In genomic region chr4:7939377-7940108, GRCh38 we compare ENCODE assay signal across 8 cellular contexts. TPM values are rescaled to one million over a fixed set of nuclear protein-coding genes. Genes with fewer than 3 reads are reported as not detected.
DNase-seq lines count a peak whose midpoint lies in the region; ATAC-seq and TF ChIP-seq lines count a peak whose summit lies in the region.

Gene AFAP1, minus strand, starts transcription at chr4:7939861. Its CDS starts 67,783 bp downstream, at chr4:7872078.

- H3K36me3 Mint-ChIP-seq in T-helper 2 cell treated with Interferon-gamma antibody and Interleukin-4, amounts not matched to agents 5 μg/mL and 100 μg/mL, for 36 hours (ENCODE audit: low read depth): peaks cover 2% of the 10 kb centered on the region

- H3K9me3 ChIP-seq in thyroid gland: no peaks in the 10 kb centered on the region

- H3K4me1 ChIP-seq in thyroid gland: peaks cover 13 to 42% of the 10 kb centered on the region in 2 donors

- 0 to 4% methylated on average over 1 to 4 of the region's 96 CpGs for WGBS in thyroid gland, 2 donors

- H3K4me1 Mint-ChIP-seq in T-helper 2 cell treated with Interferon-gamma antibody and Interleukin-4, amounts not matched to agents 5 μg/mL and 100 μg/mL, for 36 hours (ENCODE audit: low read depth): peaks cover 11% of the 10 kb centered on the region

- H3K4me3 ChIP-seq in thyroid gland (replicated peaks in 1 of 3): peak within 1 kb of the TSS; percentile 63 to 86 (median 72)

- DNase-seq in DMS 273 treated with DMSO at 0.1 percent for 48 hours (lab: John Stamatoyannopoulos, UW) (peak; percentile 43), NAMALWA (ENCODE audit: low spot score) (peak; percentile 67), amniotic stem cell (lab: John Stamatoyannopoulos, UW) (peak; percentile 70), left cardiac atrium (peak; percentile 92), posterior cingulate gyrus (peak; percentile 78 to 98 (median 88)), thyroid gland (peak; percentile 88 to 89)
- peak; percentile 87 for DNase-seq in T-helper 2 cell treated with Interferon-gamma antibody and Interleukin-4, amounts not matched to agents 5 μg/mL and 100 μg/mL, for 36 hours (ENCODE audit: low spot score)

- peak in 1 of 2 donors; percentile 91 for TF ChIP-seq POLR2A in thyroid gland (IDR thresholded peaks at IDR 0.05)

- no peak for TF ChIP-seq CTCF in thyroid gland (IDR thresholded peaks at IDR 0.05)

- H3K27me3 ChIP-seq in thyroid gland: no peaks in the 10 kb centered on the region

- no peaks in the 10 kb centered on the region for H3K9me3 Mint-ChIP-seq in T-helper 2 cell treated with Interferon-gamma antibody and Interleukin-4, amounts not matched to agents 5 μg/mL and 100 μg/mL, for 36 hours

- ATAC-seq in GM21825 (IDR thresholded peaks at IDR 0.05; ENCODE audit: unreplicated experiment) (peak; percentile 91), left cardiac atrium (peak; percentile 94 to 96)

- intact Hi-C loops in left cardiac atrium (cut with DNase I) (loop anchor here (5.0 to 10.0 kb wide), 3 partner anchors 65 to 132 kb away; no protein-coding TSS in a partner anchor), posterior cingulate gyrus (cut with DNase I) (no loop called here), thyroid gland (cut with DNase I) (no loop called here)

- H3K4me3 Mint-ChIP-seq in T-helper 2 cell treated with Interferon-gamma antibody and Interleukin-4, amounts not matched to agents 5 μg/mL and 100 μg/mL, for 36 hours: peak within 1 kb of the TSS; percentile 64

- H3K27me3 Mint-ChIP-seq in T-helper 2 cell treated with Interferon-gamma antibody and Interleukin-4, amounts not matched to agents 5 μg/mL and 100 μg/mL, for 36 hours (ENCODE audit: low read depth): peaks cover 22% of the 10 kb centered on the region

- no peak within 1 kb of the TSS for H3K27ac Mint-ChIP-seq in T-helper 2 cell treated with Interferon-gamma antibody and Interleukin-4, amounts not matched to agents 5 μg/mL and 100 μg/mL, for 36 hours

- H3K36me3 ChIP-seq in thyroid gland: peaks cover 0 to 3% of the 10 kb centered on the region in 2 donors

- peak within 1 kb of the TSS; percentile 83 to 96 (median 87) for H3K27ac ChIP-seq in thyroid gland

RNA-seq across cellular contexts. Expression of gene AFAP1, which starts in this region (rescaled TPM):
- total RNA-seq in left cardiac atrium (10 to 100 TPM; 19.6 to 33.3 TPM), thyroid gland (10 to 100 TPM; 12.3 to 33.3 (median 26.2) TPM)

Comparison
In these comparisons a context has a peak if more than half of its experiments do, and no peak if none do; other contexts are left out.
1. Peak in every context shown above with its lines: DNase-seq, ATAC-seq, H3K4me3 ChIP-seq and H3K27ac ChIP-seq.
2. intact Hi-C loops: an anchor here in left cardiac atrium (5.0 to 10.0 kb wide); none called in posterior cingulate gyrus and thyroid gland.